1 cellular context compared by ENCODE assay signal in genomic region chr10:124418726-124419501, GRCh38.
A peak's percentile ranks its signal among the peaks of the same experiment; 100 is the strongest.
TF ChIP-seq lines count a peak whose summit lies in the region.

TSS of gene OAT (minus strand) at chr10:124418923. CDS start at chr10:124412171, 6,752 bp downstream.

TF ChIP-seq in HEK293, 187 proteins besides CTCF, POLR2A, EP300 and RAD21 (continued from another document and continues in another):
- TF ChIP-seq ZSCAN5A (tag by site-specific recombination; IDR thresholded peaks at IDR 0.05) (no peak), ZFP69B (tag by site-specific recombination; IDR thresholded peaks at IDR 0.05) (0 out of 2 replicates have a peak, but pooled peaks have one; percentile 40), KLF10 (tag by site-specific recombination; IDR thresholded peaks at IDR 0.05) (peak; percentile 97), MYNN (tag by site-specific recombination; IDR thresholded peaks at IDR 0.05; ENCODE audit: borderline replicate concordance) (no peak), ZNF169 (tag by site-specific recombination; IDR thresholded peaks at IDR 0.05) (no peak), ZEB2 (tag by site-specific recombination; IDR thresholded peaks at IDR 0.05) (peak; percentile 96), ZSCAN4 (tag by site-specific recombination; IDR thresholded peaks at IDR 0.05) (no peak), ZNF292 (tag by site-specific recombination; IDR thresholded peaks at IDR 0.05; ENCODE audit: borderline replicate concordance, low read depth) (no peak), BCL11A (tag by site-specific recombination; IDR thresholded peaks at IDR 0.05; ENCODE audit: low read depth) (no peak), MZF1 (tag by site-specific recombination; IDR thresholded peaks at IDR 0.05; ENCODE audit: borderline replicate concordance) (no peak), SALL2 (tag by site-specific recombination; IDR thresholded peaks at IDR 0.05; ENCODE audit: borderline replicate concordance) (no peak), ZSCAN23 (tag by site-specific recombination; IDR thresholded peaks at IDR 0.05) (no peak), ZNF555 (tag by site-specific recombination; conservative IDR thresholded peaks at IDR 0.05) (no peak), YY1 (tag by site-specific recombination; IDR thresholded peaks at IDR 0.05) (no peak), ZNF433 (tag by site-specific recombination; IDR thresholded peaks at IDR 0.05; ENCODE audit: low read depth) (no peak), ZNF513 (tag by site-specific recombination; IDR thresholded peaks at IDR 0.05) (no peak), ZBTB6 (tag by site-specific recombination; IDR thresholded peaks at IDR 0.05) (no peak), ZNF473 (tag by site-specific recombination; IDR thresholded peaks at IDR 0.05) (no peak), ZNF391 (tag by site-specific recombination; IDR thresholded peaks at IDR 0.05; ENCODE audit: borderline replicate concordance, low read depth) (no peak), RBAK (tag by site-specific recombination; IDR thresholded peaks at IDR 0.05) (no peak), ZNF132 (tag by site-specific recombination; IDR thresholded peaks at IDR 0.05; ENCODE audit: borderline replicate concordance) (no peak), ZNF121 (tag by site-specific recombination; IDR thresholded peaks at IDR 0.05) (no peak), ZNF654 (tag by site-specific recombination; IDR thresholded peaks at IDR 0.05; ENCODE audit: low read depth) (no peak), ZNF223 (tag by site-specific recombination; IDR thresholded peaks at IDR 0.05) (no peak), TRIM28 (IDR thresholded peaks at IDR 0.05; ENCODE audit: borderline replicate concordance, low read length) (peak; percentile 47; the same call in 1 of the 2 replicates), ZNF248 (tag by site-specific recombination; IDR thresholded peaks at IDR 0.05) (no peak), ZNF350 (tag by site-specific recombination; IDR thresholded peaks at IDR 0.05) (no peak), ZNF362 (tag by site-specific recombination; IDR thresholded peaks at IDR 0.05) (no peak), IKZF3 (tag by site-specific recombination; IDR thresholded peaks at IDR 0.05) (0 out of 2 replicates have a peak, but pooled peaks have one; percentile 11), HIC1 (tag by site-specific recombination; IDR thresholded peaks at IDR 0.05) (0 out of 2 replicates have a peak, but pooled peaks have one; percentile 52), ZNF670 (tag by site-specific recombination; IDR thresholded peaks at IDR 0.05; ENCODE audit: low read depth) (no peak), ZNF510 (tag by site-specific recombination; IDR thresholded peaks at IDR 0.05; ENCODE audit: insufficient replicate concordance) (no peak), PRDM10 (tag by site-specific recombination; IDR thresholded peaks at IDR 0.05) (peak; percentile 46; the same call in 1 of the 2 replicates), ZNF660 (tag by site-specific recombination; IDR thresholded peaks at IDR 0.05) (no peak; the same call in none of the 2 replicates), MEIS1 (CRISPR knock-in tag; IDR thresholded peaks at IDR 0.05; ENCODE audit: borderline replicate concordance) (no peak), HOXC10 (CRISPR knock-in tag; IDR thresholded peaks at IDR 0.05) (no peak), PRDM2 (tag by site-specific recombination; IDR thresholded peaks at IDR 0.05; ENCODE audit: borderline replicate concordance) (no peak), ZNF311 (tag by site-specific recombination; IDR thresholded peaks at IDR 0.05; ENCODE audit: borderline replicate concordance) (no peak), ZNF707 (tag by site-specific recombination; IDR thresholded peaks at IDR 0.05) (no peak), ZNF549 (tag by site-specific recombination; IDR thresholded peaks at IDR 0.05) (no peak), SP2 (tag by site-specific recombination; IDR thresholded peaks at IDR 0.05) (peak; percentile 93), ZNF548 (tag by site-specific recombination; IDR thresholded peaks at IDR 0.05) (no peak), ZFHX2 (tag by site-specific recombination; conservative IDR thresholded peaks at IDR 0.05) (0 out of 2 replicates have a peak, but pooled peaks have one; percentile 9), ZBTB7A (tag by site-specific recombination; IDR thresholded peaks at IDR 0.05; ENCODE audit: low read depth) (0 out of 2 replicates have a peak, but pooled peaks have one; percentile 12), ZNF146 (tag by site-specific recombination; IDR thresholded peaks at IDR 0.05) (no peak), HOXD13 (CRISPR knock-in tag; IDR thresholded peaks at IDR 0.05; ENCODE audit: borderline replicate concordance) (no peak)
